Comparison of ENCODE assay signal across 1 cellular context in genomic region chr6:108510461-108511319, GRCh38.
TF ChIP-seq lines count a peak whose summit lies in the region.

No MANE protein-coding gene starts in this region.

TF ChIP-seq in HepG2, 621 proteins besides CTCF, POLR2A, EP300 and RAD21 (continued from another document):
- TF ChIP-seq STAT6 (CRISPR knock-in tag; IDR thresholded peaks at IDR 0.05; ENCODE audit: borderline replicate concordance) = no peak
- TF ChIP-seq YY1 (IDR thresholded peaks at IDR 0.05; ENCODE audit: insufficient read depth, insufficient replicate concordance, low read depth, low read length) = no peak
- TF ChIP-seq DNMT3B (CRISPR knock-in tag; conservative IDR thresholded peaks at IDR 0.05) = no peak
- no peak for TF ChIP-seq ZNF567 (CRISPR knock-in tag; IDR thresholded peaks at IDR 0.05; ENCODE audit: borderline replicate concordance)
- TF ChIP-seq FOSL2 (CRISPR knock-in tag; IDR thresholded peaks at IDR 0.05) = peak; percentile 80
